ENCODE assay signal across 10 cellular contexts in the genomic region with DNA sequence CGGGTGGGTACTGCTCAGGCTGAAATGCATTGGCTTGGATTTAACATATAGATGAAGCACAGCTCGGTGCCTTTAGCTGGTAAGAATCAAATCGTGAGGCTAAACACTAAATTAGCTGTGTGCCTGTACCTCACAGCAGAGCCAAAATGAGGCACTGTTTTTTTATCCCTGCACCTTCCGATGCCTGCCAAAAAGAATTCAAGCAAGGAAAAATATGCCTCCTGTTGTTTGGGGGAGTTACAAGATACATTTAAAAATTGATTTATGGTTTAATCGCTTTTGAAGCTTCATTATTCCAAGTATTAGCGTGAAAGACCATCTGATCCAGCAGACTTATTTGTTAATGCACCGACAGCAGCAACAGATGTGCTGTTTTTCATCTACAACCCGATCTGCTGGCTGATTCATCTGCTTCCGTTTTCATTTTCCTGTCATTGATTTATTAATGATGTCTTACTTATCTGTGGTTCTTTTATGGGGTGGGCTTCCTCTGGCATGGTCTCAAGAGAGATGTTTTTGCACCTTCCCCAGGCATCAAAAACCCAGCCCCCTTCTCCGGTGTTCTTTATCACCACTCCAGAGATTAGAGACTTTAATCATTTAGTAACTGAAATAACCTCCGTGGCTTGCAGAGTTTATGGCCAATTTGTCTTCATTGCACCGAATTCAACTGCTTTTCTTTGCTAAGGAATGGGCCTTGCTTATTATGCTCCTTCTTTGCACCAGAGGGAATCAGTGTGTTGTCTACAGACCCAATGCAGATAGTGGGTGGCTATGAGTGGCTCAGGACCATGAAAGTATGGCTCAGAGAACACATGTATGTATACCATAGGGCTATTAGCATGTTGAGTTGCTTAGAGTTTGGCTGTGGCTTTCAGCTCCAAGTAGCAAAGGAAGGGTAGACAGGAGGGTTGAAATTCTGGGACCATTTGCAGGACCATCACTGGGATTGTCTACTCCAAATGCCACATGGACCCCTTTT.
DNase-seq lines count a peak whose midpoint lies in the region; ATAC-seq, FAIRE-seq and TF ChIP-seq lines count a peak whose summit lies in the region.
"Had no signal": no experiment of that assay in that cellular context is flagged by ENCODE, and none has a peak within 500 bp of the region (broad histone marks: within the 10 kb centered on the region; RNA-seq: fewer than 3 reads in every experiment).

No MANE protein-coding gene starts in this region.

- H3K36me3 Mint-ChIP-seq in activated T-helper 2 cell treated with anti-CD3 and anti-CD28 coated beads, Interferon-gamma antibody, Interleukin-2, Interleukin-4, amounts not matched to agents 10 μg/mL and 5 μg/mL and 100 μg/mL, durations not matched to agents 14 hours and 24 hours and 36 hours (ENCODE audit: low read depth): no peaks in the 10 kb centered on the region
- no peaks in the 10 kb centered on the region for H3K36me3 Mint-ChIP-seq in naive thymus-derived CD4-positive, alpha-beta T cell

- H3K27ac Mint-ChIP-seq in activated T-helper 2 cell treated with anti-CD3 and anti-CD28 coated beads, Interferon-gamma antibody, Interleukin-2, Interleukin-4, amounts not matched to agents 10 μg/mL and 5 μg/mL and 100 μg/mL, durations not matched to agents 14 hours and 24 hours and 36 hours: no peak overlapping the region
- H3K27ac Mint-ChIP-seq in naive thymus-derived CD4-positive, alpha-beta T cell: peak overlapping the region in 2 of 9 donors; percentile 53 to 61

- H3K27me3 Mint-ChIP-seq in activated T-helper 2 cell treated with anti-CD3 and anti-CD28 coated beads, Interferon-gamma antibody, Interleukin-2, Interleukin-4, amounts not matched to agents 10 μg/mL and 5 μg/mL and 100 μg/mL, durations not matched to agents 14 hours and 24 hours and 36 hours (ENCODE audit: low read depth): peaks cover 22% of the 10 kb centered on the region
- H3K27me3 Mint-ChIP-seq in naive thymus-derived CD4-positive, alpha-beta T cell: peaks cover 0 to 21% (median 10%) of the 10 kb centered on the region in 5 donors

- no peak for DNase-seq in D721Med (ENCODE audit: insufficient read length, low spot score)
- DNase-seq in NCI-H2171 (lab: John Stamatoyannopoulos, UW): peak; percentile 24
- DNase-seq in activated T-helper 2 cell treated with anti-CD3 and anti-CD28 coated beads, Interferon-gamma antibody, Interleukin-2, Interleukin-4, amounts not matched to agents 10 μg/mL and 5 μg/mL and 100 μg/mL, durations not matched to agents 14 hours and 24 hours and 36 hours (ENCODE audit: low spot score): no peak
- DNase-seq in naive thymus-derived CD4-positive, alpha-beta T cell: no peak
- no peak for DNase-seq in NCI-H2081 treated with DMSO at 0.1 percent for 48 hours (lab: John Stamatoyannopoulos, UW)
- no peak for DNase-seq in NCI-H345 treated with DMSO at 0.1 percent for 48 hours (lab: John Stamatoyannopoulos, UW; ENCODE audit: unreplicated experiment)
- DNase-seq in iPS-NIHi11 (ENCODE audit: low spot score): no peak
- DNase-seq: left ventricle myocardium superior, NCI-H774, SHP77 treated with DMSO at 0.1 percent for 48 hours had no signal

- POLR2A ChIA-PET in naive thymus-derived CD4-positive, alpha-beta T cell (lab: Charles Lee): no interaction called here

- intact Hi-C loops in activated T-helper 2 cell treated with anti-CD3 and anti-CD28 coated beads, Interferon-gamma antibody, Interleukin-2, Interleukin-4, amounts not matched to agents 10 μg/mL and 5 μg/mL and 100 μg/mL, durations not matched to agents 14 hours and 24 hours and 36 hours (cut with micrococcal nuclease): no loop called here
- intact Hi-C loops in naive thymus-derived CD4-positive, alpha-beta T cell (cut with micrococcal nuclease): no loop called here

- peak; percentile 69 for FAIRE-seq in D721Med (lab: Jason Lieb, UNC)

- no peak overlapping the region for H3K27ac ChIP-seq in naive thymus-derived CD4-positive, alpha-beta T cell (ENCODE audit: low read depth, low read length)

- H3K4me1 Mint-ChIP-seq in activated T-helper 2 cell treated with anti-CD3 and anti-CD28 coated beads, Interferon-gamma antibody, Interleukin-2, Interleukin-4, amounts not matched to agents 10 μg/mL and 5 μg/mL and 100 μg/mL, durations not matched to agents 14 hours and 24 hours and 36 hours (ENCODE audit: low read depth): peaks cover 8% of the 10 kb centered on the region
- H3K4me1 Mint-ChIP-seq in naive thymus-derived CD4-positive, alpha-beta T cell: peaks cover 7 to 13% (median 12%) of the 10 kb centered on the region in 7 donors

- CTCF ChIA-PET in naive thymus-derived CD4-positive, alpha-beta T cell (lab: Charles Lee): no interaction called here

- no peak overlapping the region for H3K4me3 ChIP-seq in naive thymus-derived CD4-positive, alpha-beta T cell (ENCODE audit: low read length)

- H3K36me3 ChIP-seq in naive thymus-derived CD4-positive, alpha-beta T cell (ENCODE audit: control insufficient read depth in 2 of 3, insufficient read depth in 3 of 3, low read length in 3 of 3): no peaks in the 10 kb centered on the region

- no peak for TF ChIP-seq CTCF in D721Med (IDR thresholded peaks at IDR 0.05; ENCODE audit: insufficient read depth, missing control alignments)

- ATAC-seq in naive thymus-derived CD4-positive, alpha-beta T cell: no peak
- ATAC-seq: left ventricle myocardium superior had no signal

- H3K27me3 ChIP-seq in naive thymus-derived CD4-positive, alpha-beta T cell (ENCODE audit: control insufficient read depth in 2 of 2, insufficient read depth in 2 of 2, low read length in 2 of 2): no peaks in the 10 kb centered on the region

- H3K9me3 Mint-ChIP-seq in activated T-helper 2 cell treated with anti-CD3 and anti-CD28 coated beads, Interferon-gamma antibody, Interleukin-2, Interleukin-4, amounts not matched to agents 10 μg/mL and 5 μg/mL and 100 μg/mL, durations not matched to agents 14 hours and 24 hours and 36 hours: no peaks in the 10 kb centered on the region
- peaks cover 0 to 21% (median 1%) of the 10 kb centered on the region in 11 donors for H3K9me3 Mint-ChIP-seq in naive thymus-derived CD4-positive, alpha-beta T cell

- no peaks in the 10 kb centered on the region for H3K9me3 ChIP-seq in naive thymus-derived CD4-positive, alpha-beta T cell (ENCODE audit: control insufficient read depth in 2 of 3, low read length in 3 of 3)

- H3K4me1 ChIP-seq in naive thymus-derived CD4-positive, alpha-beta T cell (ENCODE audit: control insufficient read depth in 2 of 2, insufficient read depth in 2 of 2, low read length in 2 of 2): no peaks in the 10 kb centered on the region

- H3K4me3 Mint-ChIP-seq in activated T-helper 2 cell treated with anti-CD3 and anti-CD28 coated beads, Interferon-gamma antibody, Interleukin-2, Interleukin-4, amounts not matched to agents 10 μg/mL and 5 μg/mL and 100 μg/mL, durations not matched to agents 14 hours and 24 hours and 36 hours (ENCODE audit: low read depth): peak overlapping the region; percentile 66
- peak overlapping the region; percentile 45 to 83 (median 72) for H3K4me3 Mint-ChIP-seq in naive thymus-derived CD4-positive, alpha-beta T cell
